ENCODE assay signal across 8 cellular contexts in the genomic region with DNA sequence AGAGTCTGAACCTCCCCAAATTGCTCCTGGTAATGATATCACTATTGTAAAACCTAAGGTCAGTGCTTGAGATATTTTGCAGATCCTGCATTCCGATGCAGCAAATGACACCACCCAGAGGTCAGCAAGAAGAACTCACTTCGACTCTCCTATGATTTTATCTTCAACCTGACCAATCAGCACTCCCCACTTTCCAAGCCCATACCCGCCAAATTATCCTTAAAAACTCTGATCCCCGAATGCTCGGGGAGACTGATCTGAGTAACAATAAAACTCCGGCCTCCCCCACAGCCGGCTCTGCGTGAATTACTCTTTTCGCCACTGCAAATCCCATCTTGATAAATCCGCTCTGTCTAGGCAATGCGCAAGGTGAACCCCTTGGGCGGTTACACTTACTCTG. TPM values are rescaled to one million over a fixed set of nuclear protein-coding genes. Genes with fewer than 3 reads are reported as not detected.
DNase-seq lines count a peak whose midpoint lies in the region; ATAC-seq and TF ChIP-seq lines count a peak whose summit lies in the region.
"Had no signal": no experiment of that assay in that cellular context is flagged by ENCODE, and none has a peak within 500 bp of the region (broad histone marks: within the 10 kb centered on the region; RNA-seq: fewer than 3 reads in every experiment).

No MANE protein-coding gene starts in this region.

- DNase-seq in NOMO-1 treated with DMSO at 0.1 percent for 48 hours (lab: John Stamatoyannopoulos, UW; ENCODE audit: unreplicated experiment) (peak; percentile 44), epithelial cell of prostate (ENCODE audit: low read depth, low spot score) (no peak), osteocyte (ENCODE audit: extremely low spot score, unreplicated experiment) (no peak), NCI-H1417 treated with DMSO at 0.1 percent for 48 hours (lab: John Stamatoyannopoulos, UW) (no peak), NCI-H2107 treated with DMSO at 0.1 percent for 48 hours (lab: John Stamatoyannopoulos, UW; ENCODE audit: unreplicated experiment) (no peak)

- peaks cover 33% of the 10 kb centered on the region for H3K4me1 Mint-ChIP-seq in osteocyte (ENCODE audit: unreplicated experiment)

- H3K36me3 Mint-ChIP-seq in osteocyte (ENCODE audit: unreplicated experiment): peaks cover 5% of the 10 kb centered on the region

- TF ChIP-seq CTCF in GM12875 (IDR thresholded peaks at IDR 0.05; ENCODE audit: borderline replicate concordance, insufficient read depth, low read depth, low read length): peak; percentile 33; the same call in 1 of the 2 replicates
- peak; percentile 37 for TF ChIP-seq CTCF in osteocyte (IDR thresholded peaks at IDR 0.05)

- peak overlapping the region; percentile 69 for H3K27ac ChIP-seq in epithelial cell of prostate

- no peak overlapping the region for H3K4me3 Mint-ChIP-seq in osteocyte (ENCODE audit: unreplicated experiment)
- H3K4me3 Mint-ChIP-seq: stimulated activated naive CD8-positive, alpha-beta T cell treated with anti-CD3 and anti-CD28 coated beads, Interleukin-15, Interleukin-2, amounts not matched to agents 100 ng/mL and 50 ng/mL, for 24 hours had no signal

- H3K27me3 Mint-ChIP-seq in osteocyte (ENCODE audit: unreplicated experiment): no peaks in the 10 kb centered on the region
- H3K27me3 Mint-ChIP-seq: stimulated activated naive CD8-positive, alpha-beta T cell treated with anti-CD3 and anti-CD28 coated beads, Interleukin-15, Interleukin-2, amounts not matched to agents 100 ng/mL and 50 ng/mL, for 24 hours had no signal

- H3K27ac Mint-ChIP-seq in osteocyte (ENCODE audit: unreplicated experiment): no peak overlapping the region
- H3K27ac Mint-ChIP-seq: stimulated activated naive CD8-positive, alpha-beta T cell treated with anti-CD3 and anti-CD28 coated beads, Interleukin-15, Interleukin-2, amounts not matched to agents 100 ng/mL and 50 ng/mL, for 24 hours had no signal

- no peak for ATAC-seq in GM18867 (IDR thresholded peaks at IDR 0.05; ENCODE audit: unreplicated experiment)

- peak overlapping the region; percentile 75 for H3K4me3 ChIP-seq in GM12875 (ENCODE audit: low read depth, low read length)

- no peaks in the 10 kb centered on the region for H3K9me3 Mint-ChIP-seq in osteocyte (ENCODE audit: unreplicated experiment)
- H3K9me3 Mint-ChIP-seq: stimulated activated naive CD8-positive, alpha-beta T cell treated with anti-CD3 and anti-CD28 coated beads, Interleukin-15, Interleukin-2, amounts not matched to agents 100 ng/mL and 50 ng/mL, for 24 hours had no signal

RNA-seq across cellular contexts. Expression of gene NPC2, which starts 1.2 kb away (rescaled TPM):
- 524 and 529 TPM in 2 replicates for total RNA-seq in osteocyte

RNA-seq across cellular contexts. Expression of gene ISCA2, which starts 1.6 kb away (rescaled TPM):
- total RNA-seq in osteocyte: 22.4 and 26.3 TPM in 2 replicates
